1 cellular context compared by ENCODE assay signal in the genomic region with DNA sequence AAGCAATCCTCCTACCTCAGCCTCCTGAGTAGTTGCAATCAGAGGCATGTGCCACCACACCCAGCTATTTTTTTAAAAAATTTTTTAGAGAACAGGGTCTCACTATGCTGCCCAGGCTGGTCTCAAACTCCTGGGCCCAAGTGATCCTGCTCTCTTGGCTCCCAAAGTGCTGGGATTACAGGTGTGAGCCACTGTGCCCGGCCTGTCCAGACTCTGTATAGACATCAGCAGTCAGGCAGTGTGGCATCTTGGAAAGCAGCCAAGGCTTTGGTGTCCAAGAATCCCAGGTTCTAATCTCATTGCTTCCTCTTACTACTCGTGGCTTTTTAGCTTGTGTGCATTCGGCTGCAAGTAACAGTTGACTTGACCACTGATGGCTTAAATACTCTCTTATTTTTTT.
TF ChIP-seq lines count a peak whose summit lies in the region.

No MANE protein-coding gene starts in this region.

TF ChIP-seq in HEK293, 187 proteins besides CTCF, POLR2A, EP300 and RAD21 (continued from another document):
- no peak for TF ChIP-seq ZNF280D (tag by site-specific recombination; IDR thresholded peaks at IDR 0.05)
